Comparison of ENCODE assay signal across 1 cellular context in genomic region chr10:110576220-110576619, GRCh38.
TF ChIP-seq lines count a peak whose summit lies in the region.

No MANE protein-coding gene starts in this region.

TF ChIP-seq in endothelial cell of umbilical vein, 7 proteins besides CTCF, POLR2A, EP300 and RAD21:
- TF ChIP-seq JUN (IDR thresholded peaks at IDR 0.05; ENCODE audit: borderline replicate concordance, insufficient read depth, insufficient read length, low read depth) (no peak), GATA2 (IDR thresholded peaks at IDR 0.05; ENCODE audit: insufficient read depth, insufficient read length, low read depth, low read length) (no peak), MYC (IDR thresholded peaks at IDR 0.05; ENCODE audit: low read depth, low read length) (no peak), EZH2 (IDR thresholded peaks at IDR 0.05; ENCODE audit: borderline replicate concordance, low read depth, low read length, severe bottlenecking) (no peak), FOS (IDR thresholded peaks at IDR 0.05; ENCODE audit: borderline replicate concordance, insufficient read depth, low read length) (peak; percentile 53), POLR2AphosphoS5 (IDR thresholded peaks at IDR 0.05; ENCODE audit: insufficient read depth, low read depth, low read length) (no peak)
